In genomic region chr19:54328781-54329180, GRCh38 we compare ENCODE assay signal across 1 cellular context.
A peak's percentile ranks its signal among the peaks of the same experiment; 100 is the strongest.
TF ChIP-seq lines count a peak whose summit lies in the region.

No MANE protein-coding gene starts in this region.

TF ChIP-seq in HepG2, 621 proteins besides CTCF, POLR2A, EP300 and RAD21:
- peak; percentile 76 for TF ChIP-seq MNT (IDR thresholded peaks at IDR 0.05)
